Comparison of ENCODE assay signal across 12 cellular contexts in genomic region chr1:154745286-154745731, GRCh38.
DNase-seq lines count a peak whose midpoint lies in the region; ATAC-seq and TF ChIP-seq lines count a peak whose summit lies in the region.
"Had no signal": no experiment of that assay in that cellular context is flagged by ENCODE, and none has a peak within 500 bp of the region (broad histone marks: within the 10 kb centered on the region; RNA-seq: fewer than 3 reads in every experiment).

No MANE protein-coding gene starts in this region.

- H3K4me1 Mint-ChIP-seq in activated naive CD4-positive, alpha-beta T cell treated with anti-CD3 and anti-CD28 coated beads for 36 hours (ENCODE audit: low read depth) = peaks cover 60% of the 10 kb centered on the region
- H3K4me1 Mint-ChIP-seq in activated CD8-positive, alpha-beta T cell treated with anti-CD3 and anti-CD28 coated beads, Interleukin-2, amount 10 ng/mL, durations not matched to agents 7 days and 5 days (ENCODE audit: low read depth) = peaks cover 60% of the 10 kb centered on the region
- peaks cover 53% of the 10 kb centered on the region for H3K4me1 Mint-ChIP-seq in chondrocyte (ENCODE audit: low read depth)

- H3K4me3 ChIP-seq in gastroesophageal sphincter = no peak overlapping the region
- H3K4me3 ChIP-seq: esophagus muscularis mucosa had no signal

- H3K9me3 Mint-ChIP-seq in activated naive CD4-positive, alpha-beta T cell treated with anti-CD3 and anti-CD28 coated beads for 36 hours = no peaks in the 10 kb centered on the region
- peaks cover 8% of the 10 kb centered on the region for H3K9me3 Mint-ChIP-seq in activated CD8-positive, alpha-beta T cell treated with anti-CD3 and anti-CD28 coated beads, Interleukin-2, amount 10 ng/mL, durations not matched to agents 7 days and 5 days (ENCODE audit: insufficient read depth)
- H3K9me3 Mint-ChIP-seq in chondrocyte (ENCODE audit: low read depth) = peaks cover 10% of the 10 kb centered on the region

- TF ChIP-seq POLR2A in gastroesophageal sphincter (IDR thresholded peaks at IDR 0.05) = no peak

- peak; percentile 59 for ATAC-seq in activated CD8-positive, alpha-beta T cell treated with anti-CD3 and anti-CD28 coated beads, Interleukin-2, amount 10 ng/mL, durations not matched to agents 7 days and 5 days
- ATAC-seq in gastroesophageal sphincter = peak; percentile 87
- peak; percentile 22 for ATAC-seq in stimulated activated naive CD8-positive, alpha-beta T cell treated with anti-CD3 and anti-CD28 coated beads, Interleukin-15, Interleukin-2, amounts not matched to agents 100 U/mL and 50 U/mL, for 24 hours
- no peak for ATAC-seq in HG02610 (IDR thresholded peaks at IDR 0.05; ENCODE audit: unreplicated experiment)
- ATAC-seq: sciatic nerve had no signal

- H3K4me3 Mint-ChIP-seq in activated naive CD4-positive, alpha-beta T cell treated with anti-CD3 and anti-CD28 coated beads for 36 hours = no peak overlapping the region
- H3K4me3 Mint-ChIP-seq in activated CD8-positive, alpha-beta T cell treated with anti-CD3 and anti-CD28 coated beads, Interleukin-2, amount 10 ng/mL, durations not matched to agents 7 days and 5 days = peak overlapping the region; percentile 37
- no peak overlapping the region for H3K4me3 Mint-ChIP-seq in chondrocyte (ENCODE audit: unreplicated experiment)

- H3K36me3 Mint-ChIP-seq in activated naive CD4-positive, alpha-beta T cell treated with anti-CD3 and anti-CD28 coated beads for 36 hours (ENCODE audit: low read depth) = no peaks in the 10 kb centered on the region
- H3K36me3 Mint-ChIP-seq in activated CD8-positive, alpha-beta T cell treated with anti-CD3 and anti-CD28 coated beads, Interleukin-2, amount 10 ng/mL, durations not matched to agents 7 days and 5 days (ENCODE audit: low read depth) = peaks cover 10% of the 10 kb centered on the region
- H3K36me3 Mint-ChIP-seq in chondrocyte (ENCODE audit: low read depth) = no peaks in the 10 kb centered on the region

- H3K27ac Mint-ChIP-seq in activated naive CD4-positive, alpha-beta T cell treated with anti-CD3 and anti-CD28 coated beads for 36 hours = peak overlapping the region; percentile 3
- H3K27ac Mint-ChIP-seq in activated CD8-positive, alpha-beta T cell treated with anti-CD3 and anti-CD28 coated beads, Interleukin-2, amount 10 ng/mL, durations not matched to agents 7 days and 5 days = peak overlapping the region; percentile 60
- H3K27ac Mint-ChIP-seq in chondrocyte (ENCODE audit: unreplicated experiment) = no peak overlapping the region

- peaks cover 0 to 48% (median 3%) of the 10 kb centered on the region in 3 donors for H3K4me1 ChIP-seq in gastroesophageal sphincter

- CTCF ChIA-PET in activated naive CD4-positive, alpha-beta T cell treated with anti-CD3 and anti-CD28 coated beads for 36 hours (lab: Charles Lee) = interaction anchor here (0.8 to 2.1 kb wide), 4 partner anchors 9 to 30 kb away, joined by 3 to 12 read pairs (median 4); no protein-coding TSS in a partner anchor
- CTCF ChIA-PET in activated CD8-positive, alpha-beta T cell treated with anti-CD3 and anti-CD28 coated beads, Interleukin-2, amount 10 ng/mL, durations not matched to agents 7 days and 5 days (lab: Charles Lee) = interaction anchor here (0.7 to 8.4 kb wide), 6 partner anchors 13 to 185 kb away, joined by 3 to 72 read pairs (median 3); no protein-coding TSS in a partner anchor

- 67 to 78% methylated on average over 3 to 4 of the region's 5 CpGs for WGBS in gastroesophageal sphincter (ENCODE audit: low coverage in 1 of 2), 2 donors

- TF ChIP-seq CTCF in gastroesophageal sphincter (IDR thresholded peaks at IDR 0.05) (no peak), chondrocyte (IDR thresholded peaks at IDR 0.05) (no peak)

- POLR2A ChIA-PET in activated CD8-positive, alpha-beta T cell treated with anti-CD3 and anti-CD28 coated beads, Interleukin-2, amount 10 ng/mL, durations not matched to agents 7 days and 5 days (lab: Charles Lee) = interaction anchor here (1.0 kb wide), 1 partner anchor 11 kb away, joined by 3 read pairs; no protein-coding TSS in a partner anchor

- peaks cover 30% of the 10 kb centered on the region for H3K27me3 ChIP-seq in gastroesophageal sphincter
- H3K27me3 ChIP-seq: esophagus muscularis mucosa had no signal

- peaks cover 0 to 6% (median 0%) of the 10 kb centered on the region in 3 donors for H3K9me3 ChIP-seq in gastroesophageal sphincter
- H3K9me3 ChIP-seq: esophagus muscularis mucosa had no signal

- no peak overlapping the region for H3K27ac ChIP-seq in gastroesophageal sphincter

- peak; percentile 72 for DNase-seq in activated naive CD4-positive, alpha-beta T cell treated with anti-CD3 and anti-CD28 coated beads for 36 hours
- DNase-seq in activated naive CD4-positive, alpha-beta T cell (lab: John Stamatoyannopoulos, UW) = no peak
- DNase-seq in activated CD8-positive, alpha-beta T cell treated with anti-CD3 and anti-CD28 coated beads, Interleukin-2, amount 10 ng/mL, durations not matched to agents 7 days and 5 days = peak; percentile 83
- peak; percentile 52 for DNase-seq in stimulated activated naive CD8-positive, alpha-beta T cell treated with anti-CD3 and anti-CD28 coated beads, Interleukin-15, Interleukin-2, amounts not matched to agents 100 U/mL and 50 U/mL, for 24 hours
- DNase-seq in GM19238 (ENCODE audit: insufficient read length, low spot score) (no peak), chondrocyte (ENCODE audit: low spot score) (no peak)
- DNase-seq: central memory CD4-positive, alpha-beta T cell; NCI-H2171 had no signal

- H3K27me3 Mint-ChIP-seq in activated naive CD4-positive, alpha-beta T cell treated with anti-CD3 and anti-CD28 coated beads for 36 hours (ENCODE audit: low read depth) = no peaks in the 10 kb centered on the region
- peaks cover 33% of the 10 kb centered on the region for H3K27me3 Mint-ChIP-seq in activated CD8-positive, alpha-beta T cell treated with anti-CD3 and anti-CD28 coated beads, Interleukin-2, amount 10 ng/mL, durations not matched to agents 7 days and 5 days (ENCODE audit: low read depth)
- H3K27me3 Mint-ChIP-seq in chondrocyte (ENCODE audit: low read depth) = peaks cover 21% of the 10 kb centered on the region

- H3K36me3 ChIP-seq in gastroesophageal sphincter = no peaks in the 10 kb centered on the region
- H3K36me3 ChIP-seq: esophagus muscularis mucosa had no signal

- intact Hi-C loops in activated naive CD4-positive, alpha-beta T cell treated with anti-CD3 and anti-CD28 coated beads for 36 hours (cut with micrococcal nuclease) = loop anchor here (2.0 to 5.0 kb wide), 2 partner anchors 13 to 33 kb away; no protein-coding TSS in a partner anchor

- TF ChIP-seq EP300 in gastroesophageal sphincter (IDR thresholded peaks at IDR 0.05) = no peak

Comparison
In these comparisons a context has a peak if more than half of its experiments do, and no peak if none do; other contexts are left out.
1. DNase-seq: peak in activated naive CD4-positive, alpha-beta T cell treated with anti-CD3 and anti-CD28 coated beads for 36 hours (single experiment), activated CD8-positive, alpha-beta T cell treated with anti-CD3 and anti-CD28 coated beads, Interleukin-2, amount 10 ng/mL, durations not matched to agents 7 days and 5 days (single experiment) and stimulated activated naive CD8-positive, alpha-beta T cell treated with anti-CD3 and anti-CD28 coated beads, Interleukin-15, Interleukin-2, amounts not matched to agents 100 U/mL and 50 U/mL, for 24 hours (single experiment); none in activated naive CD4-positive, alpha-beta T cell (0 of 4), GM19238 (single experiment) and chondrocyte (single experiment).